1 cellular context compared by ENCODE assay signal in genomic region chr20:25310268-25310920, GRCh38.
TF ChIP-seq lines count a peak whose summit lies in the region.

No MANE protein-coding gene starts in this region.

TF ChIP-seq in HepG2, 621 proteins besides CTCF, POLR2A, EP300 and RAD21 (continued from another document and continues in another):
- TF ChIP-seq HMGXB3 (CRISPR knock-in tag; IDR thresholded peaks at IDR 0.05; ENCODE audit: borderline replicate concordance): peak; percentile 67; the same call in 1 of the 2 replicates
- TF ChIP-seq RARG (CRISPR knock-in tag; IDR thresholded peaks at IDR 0.05; ENCODE audit: low read depth): no peak
- TF ChIP-seq ZNF709 (CRISPR knock-in tag; IDR thresholded peaks at IDR 0.05): peak; percentile 47; the same call in 1 of the 2 replicates
- no peak for TF ChIP-seq HNF1A (IDR thresholded peaks at IDR 0.05; ENCODE audit: low read depth)
- peak; percentile 68 for TF ChIP-seq HNF1A (CRISPR knock-in tag; IDR thresholded peaks at IDR 0.05; ENCODE audit: borderline replicate concordance)
- TF ChIP-seq KLF13 (CRISPR knock-in tag; IDR thresholded peaks at IDR 0.05): no peak
- TF ChIP-seq ZNF558 (CRISPR knock-in tag; IDR thresholded peaks at IDR 0.05; ENCODE audit: borderline replicate concordance): no peak
- 0 out of 2 replicates have a peak, but pooled peaks have one; percentile 37 for TF ChIP-seq ZNF414 (CRISPR knock-in tag; IDR thresholded peaks at IDR 0.05)
- TF ChIP-seq ZNF691 (CRISPR knock-in tag; IDR thresholded peaks at IDR 0.05; ENCODE audit: borderline replicate concordance, low read depth): peak; percentile 68; the same call in 1 of the 2 replicates
- peak; percentile 60; the same call in 1 of the 2 replicates for TF ChIP-seq YEATS2 (CRISPR knock-in tag; IDR thresholded peaks at IDR 0.05; ENCODE audit: borderline replicate concordance)
- TF ChIP-seq ZNF260 (CRISPR knock-in tag; IDR thresholded peaks at IDR 0.05; ENCODE audit: borderline replicate concordance, low read depth): no peak
- TF ChIP-seq ZNF432 (CRISPR knock-in tag; IDR thresholded peaks at IDR 0.05; ENCODE audit: borderline replicate concordance): peak; percentile 72; the same call in 1 of the 2 replicates
- no peak for TF ChIP-seq SNAPC5 (CRISPR knock-in tag; IDR thresholded peaks at IDR 0.05; ENCODE audit: borderline replicate concordance)
- TF ChIP-seq ZNF142 (CRISPR knock-in tag; IDR thresholded peaks at IDR 0.05): no peak
- TF ChIP-seq ZNF510 (CRISPR knock-in tag; IDR thresholded peaks at IDR 0.05; ENCODE audit: low read depth): no peak
- TF ChIP-seq ATF5 (CRISPR knock-in tag; IDR thresholded peaks at IDR 0.05; ENCODE audit: low read depth): no peak
- no peak for TF ChIP-seq ZNF781 (CRISPR knock-in tag; IDR thresholded peaks at IDR 0.05; ENCODE audit: borderline replicate concordance, not compliant biosample characterization)
- no peak for TF ChIP-seq ZNF784 (CRISPR knock-in tag; IDR thresholded peaks at IDR 0.05; ENCODE audit: borderline replicate concordance)
- TF ChIP-seq CREB3 (CRISPR knock-in tag; IDR thresholded peaks at IDR 0.05): no peak
- TF ChIP-seq DDIT3 (CRISPR knock-in tag; IDR thresholded peaks at IDR 0.05): no peak
- no peak for TF ChIP-seq AHDC1 (CRISPR knock-in tag; IDR thresholded peaks at IDR 0.05; ENCODE audit: borderline replicate concordance)
- no peak for TF ChIP-seq SNAI1 (CRISPR knock-in tag; IDR thresholded peaks at IDR 0.05; ENCODE audit: borderline replicate concordance)
- peak; percentile 95 for TF ChIP-seq SMC3 (IDR thresholded peaks at IDR 0.05; ENCODE audit: low read length)
- no peak for TF ChIP-seq ZNF207 (IDR thresholded peaks at IDR 0.05; ENCODE audit: borderline replicate concordance)
- TF ChIP-seq ZFP1 (CRISPR knock-in tag; IDR thresholded peaks at IDR 0.05): peak; percentile 64; the same call in 1 of the 2 replicates
- no peak for TF ChIP-seq GATA4 (IDR thresholded peaks at IDR 0.05; ENCODE audit: borderline replicate concordance, low read depth)
